ENCODE assay signal across 8 cellular contexts in genomic region chr9:37120840-37121335, GRCh38. TPM values are rescaled to one million over a fixed set of nuclear protein-coding genes. Genes with fewer than 3 reads are reported as not detected.
DNase-seq lines count a peak whose midpoint lies in the region; ATAC-seq and TF ChIP-seq lines count a peak whose summit lies in the region.
"Not testable (repeated sequence)": the region's sequence is repeated elsewhere in the genome, so short reads cannot be mapped to it uniquely, and the experiment has no call there.

No MANE protein-coding gene starts in this region.

- TF ChIP-seq POLR2A in lower leg skin (IDR thresholded peaks at IDR 0.05) = not testable (repeated sequence)

- H3K36me3 Mint-ChIP-seq in endothelial cell (ENCODE audit: low read depth, unreplicated experiment) = not testable (repeated sequence)

- ATAC-seq in GM19372 (IDR thresholded peaks at IDR 0.05; ENCODE audit: low read depth, unreplicated experiment) (peak; percentile 5), HG02943 (IDR thresholded peaks at IDR 0.05; ENCODE audit: low read depth, unreplicated experiment) (peak; percentile 22)

- H3K27me3 Mint-ChIP-seq in endothelial cell (ENCODE audit: unreplicated experiment) = not testable (repeated sequence)

- H3K9me3 Mint-ChIP-seq in endothelial cell (ENCODE audit: unreplicated experiment) = not testable (repeated sequence)

- WGBS in lower leg skin, 2 donors = 0 to 1% methylated on average over 22 to 23 of the region's 23 CpGs

- peak overlapping the region; percentile 98 for H3K4me3 Mint-ChIP-seq in endothelial cell (ENCODE audit: unreplicated experiment)

- peak overlapping the region; percentile 93 for H3K27ac Mint-ChIP-seq in endothelial cell (ENCODE audit: unreplicated experiment)

- not testable (repeated sequence) for H3K4me1 Mint-ChIP-seq in endothelial cell (ENCODE audit: unreplicated experiment)

- H3K4me3 ChIP-seq in lower leg skin (ENCODE audit: low read depth, poor library complexity, severe bottlenecking) = peak overlapping the region; percentile 92
- H3K4me3 ChIP-seq in skin epidermis = peak overlapping the region; percentile 55 to 93 (median 87)

- DNase-seq in Ammon's horn (ENCODE audit: low spot score) = peak; percentile 18
- peak; percentile 41 for DNase-seq in NAMALWA (ENCODE audit: low spot score)
- DNase-seq in activated T-cell treated with anti-CD3 and anti-CD28 coated beads for 1 hour (ENCODE audit: low read depth) = peak; percentile 16
- not testable (repeated sequence) for DNase-seq in endothelial cell (ENCODE audit: low spot score); lower leg skin (ENCODE audit: low spot score in 2 of 2)

- TF ChIP-seq CTCF in endothelial cell (IDR thresholded peaks at IDR 0.05; ENCODE audit: unreplicated experiment); lower leg skin (IDR thresholded peaks at IDR 0.05): not testable (repeated sequence)

- peak overlapping the region; percentile 72 to 99 (median 94) for H3K27ac ChIP-seq in skin epidermis

- intact Hi-C loops in lower leg skin (cut with DNase I; ENCODE audit: low total_unique reads) = not testable (repeated sequence)

RNA-seq across cellular contexts. Expression of gene ZCCHC7, which starts 0.5 kb away (rescaled TPM):
- total RNA-seq in endothelial cell (ENCODE audit: unreplicated experiment) (12.0 TPM), lower leg skin (10 to 100 TPM; 12.2 to 17.6 (median 15.7) TPM)
